In the genomic region with DNA sequence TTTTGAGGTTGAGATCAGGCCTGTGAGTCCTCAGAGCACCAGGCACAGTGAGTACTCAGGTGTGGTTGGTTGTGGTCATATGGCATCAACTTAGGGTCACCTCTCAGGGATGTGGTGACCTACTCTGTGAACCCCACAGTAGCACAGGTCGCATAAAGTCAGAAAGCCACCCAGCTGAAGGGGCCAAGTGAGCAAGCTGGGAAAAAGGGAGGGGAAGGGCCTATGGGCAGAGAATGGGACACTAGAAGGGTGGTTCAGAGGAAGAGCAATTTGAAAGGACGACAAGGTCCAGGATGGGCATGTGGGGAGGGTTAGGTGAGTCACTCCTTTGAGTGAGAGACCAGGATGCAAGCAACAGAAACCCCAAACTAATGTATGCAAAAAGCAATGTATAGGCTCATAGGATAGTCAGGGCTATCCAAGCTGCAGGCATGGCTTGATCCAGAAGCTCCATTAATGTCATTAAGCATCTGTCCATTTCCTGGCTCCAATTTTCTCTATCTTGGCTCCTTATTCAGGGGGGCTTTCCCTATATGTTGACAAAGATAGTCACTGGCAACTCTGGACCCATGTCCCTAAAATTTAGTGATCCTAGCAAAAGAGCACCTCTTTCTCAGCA, we compare ENCODE assay signal across 17 cellular contexts. TPM values are rescaled to one million over a fixed set of nuclear protein-coding genes. Genes with fewer than 3 reads are reported as not detected.
A peak's percentile ranks its signal among the peaks of the same experiment; 100 is the strongest.
DNase-seq lines count a peak whose midpoint lies in the region; ATAC-seq, FAIRE-seq and TF ChIP-seq lines count a peak whose summit lies in the region.
"Had no signal": no experiment of that assay in that cellular context is flagged by ENCODE, and none has a peak within 500 bp of the region (broad histone marks: within the 10 kb centered on the region; RNA-seq: fewer than 3 reads in every experiment).

No MANE protein-coding gene starts in this region.

- no peak overlapping the region for H3K4me2 ChIP-seq in H1 (ENCODE audit: insufficient read depth in 1 of 2, low read depth in 2 of 2, low read length in 2 of 2)

- H2BK15ac ChIP-seq in H1 (ENCODE audit: low read length), result 0 out of 2 replicates have a peak overlapping the region, but pooled peaks have one; percentile 75

- H2BK120ac ChIP-seq in H1 (replicated peaks; ENCODE audit: low read depth, low read length), result no peak overlapping the region

- H3K36me3 ChIP-seq in RWPE2 (ENCODE audit: low read depth), result no peaks in the 10 kb centered on the region
- no peaks in the 10 kb centered on the region for H3K36me3 ChIP-seq in H1 (ENCODE audit: control insufficient read depth in 2 of 4, insufficient read depth in 4 of 4, low read length in 3 of 4)
- H3K36me3 ChIP-seq in small intestine (ENCODE audit: control insufficient read depth in 2 of 2, insufficient read depth in 2 of 2, low read length in 2 of 2), result no peaks in the 10 kb centered on the region
- H3K36me3 ChIP-seq: suprapubic skin had no signal

- H3K4me1 ChIP-seq in RWPE2 (ENCODE audit: insufficient read depth, poor library complexity, severe bottlenecking), result peaks cover 17% of the 10 kb centered on the region
- H3K4me1 ChIP-seq in H1 (replicated peaks in 1 of 4; ENCODE audit: control insufficient read depth in 3 of 4, insufficient read depth in 4 of 4, low read length in 3 of 4), result peaks cover 4 to 9% (median 5%) of the 10 kb centered on the region in 4 experiments
- peaks cover 0 to 4% of the 10 kb centered on the region in 2 donors for H3K4me1 ChIP-seq in small intestine (ENCODE audit: control insufficient read depth in 2 of 2, insufficient read depth in 1 of 2, low read depth in 1 of 2, low read length in 1 of 2)

- intact Hi-C loops in activated CD4-positive, alpha-beta T cell treated with anti-CD3 and anti-CD28 coated beads for 36 hours (cut with DNase I, micrococcal nuclease), result loop anchor here in 1 of 2 experiments (10.0 kb wide), 1 partner anchor 783 kb away; no protein-coding TSS in a partner anchor
- intact Hi-C loops in left ventricle myocardium superior (cut with micrococcal nuclease), result no loop called here

- H4K5ac ChIP-seq in H1 (ENCODE audit: insufficient read length, low read depth, low read length), result no peak overlapping the region

- no peak overlapping the region for H4K91ac ChIP-seq in H1 (replicated peaks; ENCODE audit: insufficient read length, low read length)

- peaks cover 2% of the 10 kb centered on the region; the same call in 1 of the 2 replicates for H3K23me2 ChIP-seq in H1 (ENCODE audit: low read depth, low read length)

- no peak overlapping the region for H3K9ac ChIP-seq in H1 (replicated peaks in 1 of 4; ENCODE audit: extremely low read depth in 1 of 4, low read depth in 3 of 4, low read length in 3 of 4)

- CTCF ChIA-PET in activated CD4-positive, alpha-beta T cell treated with anti-CD3 and anti-CD28 coated beads for 36 hours (lab: Charles Lee), result interaction anchor here (0.5 to 1.3 kb wide), 5 partner anchors 29 to 584 kb away, joined by 3 to 5 read pairs (median 3); partner anchors contain the start of gene ISY1
- CTCF ChIA-PET in H1 (lab: Charles Lee; ENCODE audit: partially characterized antibody), result interaction anchor here (0.7 to 1.4 kb wide), 4 partner anchors 12 to 180 kb away, joined by 3 to 6 read pairs (median 4); no protein-coding TSS in a partner anchor

- H3K9me3 Mint-ChIP-seq in activated CD4-positive, alpha-beta T cell treated with anti-CD3 and anti-CD28 coated beads for 36 hours (ENCODE audit: low read depth), result no peaks in the 10 kb centered on the region

- H3K36me3 Mint-ChIP-seq in activated CD4-positive, alpha-beta T cell treated with anti-CD3 and anti-CD28 coated beads for 36 hours (ENCODE audit: low read depth), result peaks cover 5% of the 10 kb centered on the region

- no peak overlapping the region for H3K4me3 ChIP-seq in RWPE2 (ENCODE audit: severe bottlenecking)
- no peak overlapping the region for H3K4me3 ChIP-seq in H1 (ENCODE audit: extremely low read depth in 1 of 4, insufficient read depth in 2 of 4, low read depth in 3 of 4, low read length in 4 of 4)
- no peak overlapping the region for H3K4me3 ChIP-seq in small intestine (ENCODE audit: low read depth in 1 of 2, low read length in 2 of 2)
- H3K4me3 ChIP-seq: coronary artery, K562, suprapubic skin had no signal

- no peak overlapping the region for H3K4me3 Mint-ChIP-seq in activated CD4-positive, alpha-beta T cell treated with anti-CD3 and anti-CD28 coated beads for 36 hours

- no peak for TF ChIP-seq RAD21 in H1 (IDR thresholded peaks at IDR 0.05 in 1 of 2, conservative IDR thresholded peaks at IDR 0.05 in 1 of 2; ENCODE audit: low read depth in 2 of 2, low read length in 2 of 2)

- no peak for TF ChIP-seq EP300 in H1 (IDR thresholded peaks at IDR 0.05; ENCODE audit: borderline replicate concordance in 1 of 2, low read depth in 2 of 2, low read length in 2 of 2)

- H3K4ac ChIP-seq in H1 (replicated peaks; ENCODE audit: insufficient read length, low read depth, low read length), result no peak overlapping the region

- H3K27me3 ChIP-seq in RWPE2 (ENCODE audit: insufficient read depth, poor library complexity, severe bottlenecking) (no peaks in the 10 kb centered on the region), H1 (replicated peaks in 1 of 4; ENCODE audit: control insufficient read depth in 3 of 4, extremely low read depth in 1 of 4, insufficient read depth in 3 of 4, low read length in 3 of 4) (no peaks in the 10 kb centered on the region), small intestine (ENCODE audit: control insufficient read depth in 2 of 2, insufficient read depth in 2 of 2, low read length in 2 of 2) (no peaks in the 10 kb centered on the region)
- H3K27me3 ChIP-seq: suprapubic skin had no signal

- H2BK5ac ChIP-seq in H1 (ENCODE audit: low read depth, low read length), result no peak overlapping the region

- no peak overlapping the region for H3K56ac ChIP-seq in H1 (replicated peaks; ENCODE audit: insufficient read length, low read depth, low read length)

- H3K23ac ChIP-seq in H1 (ENCODE audit: insufficient read length), result no peak overlapping the region

- no peak overlapping the region for H2AFZ ChIP-seq in H1 (ENCODE audit: low read length)

- peaks cover 0 to 2% of the 10 kb centered on the region in 2 experiments for H4K20me1 ChIP-seq in H1 (replicated peaks in 1 of 2; ENCODE audit: control insufficient read depth in 1 of 2, insufficient read depth in 2 of 2, low read length in 2 of 2)

- H2BK20ac ChIP-seq in H1 (ENCODE audit: low read length), result no peak overlapping the region

- no peak; a peak in 1 of 3 replicates for TF ChIP-seq POLR2A in H1 (IDR thresholded peaks at IDR 0.05; ENCODE audit: control extremely low read depth in 1 of 2, low read depth in 2 of 2, low read length in 2 of 2)

- DNase-seq in activated CD4-positive, alpha-beta T cell treated with anti-CD3 and anti-CD28 coated beads for 36 hours, result peak; percentile 36
- DNase-seq in activated CD4-positive, alpha-beta T cell treated with anti-CD3 and anti-CD28 coated beads for 4 hours, result no peak
- no peak for DNase-seq in RWPE2 (ENCODE audit: low spot score)
- no peak for DNase-seq in H1 (ENCODE audit: low read depth in 1 of 2, low spot score in 2 of 2)
- DNase-seq in small intestine, result peak; percentile 67
- DNase-seq in left ventricle myocardium superior, result no peak
- no peak for DNase-seq in EL
- DNase-seq: activated naive CD4-positive, alpha-beta T cell treated with anti-CD3 and anti-CD28 coated beads, Interleukin-2, amount 50 U/mL, for 16 hours; foreskin melanocyte; NCI-H2081 had no signal

- ATAC-seq in activated CD4-positive, alpha-beta T cell treated with anti-CD3 and anti-CD28 coated beads for 36 hours, result peak; percentile 27
- ATAC-seq in RWPE2 (ENCODE audit: low read depth), result no peak
- ATAC-seq in left ventricle myocardium superior, result no peak
- ATAC-seq in GM18502 (IDR thresholded peaks at IDR 0.05; ENCODE audit: poor library complexity, unreplicated experiment), result no peak

- POLR2A ChIA-PET in activated CD4-positive, alpha-beta T cell treated with anti-CD3 and anti-CD28 coated beads for 36 hours (lab: Charles Lee), result interaction anchor here (0.5 to 0.8 kb wide), 2 partner anchors 21 to 31 kb away, joined by 3 read pairs; no protein-coding TSS in a partner anchor
- POLR2A ChIA-PET in H1 (lab: Charles Lee; ENCODE audit: partially characterized antibody), result interaction anchor here (1.0 to 2.1 kb wide), 5 partner anchors 9 to 113 kb away, joined by 3 to 5 read pairs (median 4); partner anchors contain the start of gene COPG1

- no peak overlapping the region for H3K18ac ChIP-seq in H1 (ENCODE audit: extremely low read depth, low read length)

- no peak overlapping the region; the same call in 1 of the 2 replicates for H2BK12ac ChIP-seq in H1 (ENCODE audit: low read depth, low read length)

- no peaks in the 10 kb centered on the region for H3K9me3 ChIP-seq in RWPE2 (ENCODE audit: severe bottlenecking)
- H3K9me3 ChIP-seq in H1 (ENCODE audit: insufficient read depth in 2 of 2, low read depth in 1 of 2, low read length in 1 of 2), result no peaks in the 10 kb centered on the region
- H3K9me3 ChIP-seq in small intestine (ENCODE audit: control insufficient read depth, low read depth), result no peaks in the 10 kb centered on the region
- H3K9me3 ChIP-seq: suprapubic skin had no signal

- peaks cover 32% of the 10 kb centered on the region for H3K4me1 Mint-ChIP-seq in activated CD4-positive, alpha-beta T cell treated with anti-CD3 and anti-CD28 coated beads for 36 hours

- FAIRE-seq in H1 (lab: Jason Lieb, UNC), result no peak
- FAIRE-seq in small intestine (lab: Jason Lieb, UNC), result no peak
- FAIRE-seq: A204.1, D721Med, K562, keratinocyte had no signal

- WGBS in H1 (ENCODE audit: extremely low coverage in 1 of 2, insufficient coverage in 1 of 2, insufficient read length in 1 of 2, insufficient replicate concordance in 2 of 2, low coverage in 1 of 2, low lambda C conversion rate in 2 of 2, missing lambda C conversion rate in 1 of 2), 2 experiments, result 85% methylated on average over 2 of the region's 2 CpGs; no CpG with 5 or more reads in 1 of the 2 experiments
- 77 to 85% (median 82%) methylated on average over 2 of the region's 2 CpGs for WGBS in small intestine, 3 donors

- H3K79me1 ChIP-seq in H1 (ENCODE audit: low read depth, low read length), result no peaks in the 10 kb centered on the region

- peak overlapping the region; percentile 9 for H3K27ac Mint-ChIP-seq in activated CD4-positive, alpha-beta T cell treated with anti-CD3 and anti-CD28 coated beads for 36 hours

- H2AK5ac ChIP-seq in H1 (ENCODE audit: low read depth, low read length), result no peak overlapping the region; the same call in 1 of the 2 replicates

- peaks cover 0 to 6% of the 10 kb centered on the region in 2 experiments; a peak in 1 of 4 replicates for H3K79me2 ChIP-seq in H1 (ENCODE audit: control insufficient read depth in 1 of 2, insufficient read depth in 2 of 2, low read length in 2 of 2)

- no peak for TF ChIP-seq CTCF in RWPE2 (IDR thresholded peaks at IDR 0.05; ENCODE audit: poor library complexity, severe bottlenecking)
- TF ChIP-seq CTCF in H1 (IDR thresholded peaks at IDR 0.05; ENCODE audit: control extremely low read depth in 1 of 3, insufficient read depth in 1 of 3, low read depth in 1 of 3, low read length in 3 of 3), result no peak

- peak overlapping the region; percentile 92 for H3K27ac ChIP-seq in RWPE2 (ENCODE audit: poor library complexity, severe bottlenecking)
- no peak overlapping the region for H3K27ac ChIP-seq in H1 (ENCODE audit: low read depth, low read length)
- peak overlapping the region in 1 of 2 donors; percentile 90 for H3K27ac ChIP-seq in small intestine (ENCODE audit: low read depth in 1 of 2, low read length in 1 of 2)
- H3K27ac ChIP-seq: suprapubic skin had no signal

- H3K14ac ChIP-seq in H1 (ENCODE audit: insufficient read length), result no peak overlapping the region

- no peaks in the 10 kb centered on the region for H3K27me3 Mint-ChIP-seq in activated CD4-positive, alpha-beta T cell treated with anti-CD3 and anti-CD28 coated beads for 36 hours

- H4K8ac ChIP-seq in H1 (ENCODE audit: extremely low read depth, insufficient read depth, low read length), result no peak overlapping the region

RNA-seq across cellular contexts. Expression of gene HMCES, which starts 33.5 kb away (rescaled TPM):
- total RNA-seq in activated CD4-positive, alpha-beta T cell treated with anti-CD3 and anti-CD28 coated beads for 36 hours, result 10 to 100 TPM; 43.1 to 56.7 TPM
- total RNA-seq in H1 (2021; fragmentation: NEBNext Ultra II Directional; extraction: Animal tissue kit (Norgen Biotek cat#: 25700)), result 46.7 and 49.5 TPM in 2 replicates
- polyA plus RNA-seq in H1 (2011; rRNA removed), result 27.6 and 30.4 TPM in 2 replicates
- polyA plus RNA-seq in H1 (2011; cell fraction: cytosol; rRNA removed), result 26.4 TPM
- 17.6 TPM for polyA plus RNA-seq in H1 (2011; cell fraction: nucleus; rRNA removed)
- polyA plus RNA-seq in H1 (2012, experiment 1 of 2), result 35.2 to 56.7 TPM (median 52.2 TPM) in 4 replicates
- 32.7 TPM for polyA plus RNA-seq in H1 (2012, experiment 2 of 2)
- polyA plus RNA-seq in H1 (2013, experiment 1 of 2), result 22.5 TPM
- polyA plus RNA-seq in H1 (2013, experiment 2 of 2), result 22.2 TPM
- polyA minus RNA-seq in H1 (2011; rRNA and poly(A)+ RNA removed), result 22.2 and 26.2 TPM in 2 replicates
- polyA minus RNA-seq in H1 (2011; cell fraction: cytosol; rRNA and poly(A)+ RNA removed), result 17.0 TPM
- 9.9 TPM for polyA minus RNA-seq in H1 (2011; cell fraction: nucleus; rRNA and poly(A)+ RNA removed)
- polyA plus RNA-seq in small intestine, result 10 to 100 TPM; 28.9 to 35.3 (median 34.9) TPM
- total RNA-seq in left ventricle myocardium superior, result 34.9 TPM

Comparison
In these comparisons a context has a peak if more than half of its experiments do, and no peak if none do; other contexts are left out.
1. DNase-seq: peak in activated CD4-positive, alpha-beta T cell treated with anti-CD3 and anti-CD28 coated beads for 36 hours (single experiment) and small intestine (single experiment); none in activated CD4-positive, alpha-beta T cell treated with anti-CD3 and anti-CD28 coated beads for 4 hours (0 of 2), RWPE2 (single experiment), H1 (0 of 2), left ventricle myocardium superior (single experiment) and EL (single experiment).